Comparison of ENCODE assay signal across 15 cellular contexts in the genomic region with DNA sequence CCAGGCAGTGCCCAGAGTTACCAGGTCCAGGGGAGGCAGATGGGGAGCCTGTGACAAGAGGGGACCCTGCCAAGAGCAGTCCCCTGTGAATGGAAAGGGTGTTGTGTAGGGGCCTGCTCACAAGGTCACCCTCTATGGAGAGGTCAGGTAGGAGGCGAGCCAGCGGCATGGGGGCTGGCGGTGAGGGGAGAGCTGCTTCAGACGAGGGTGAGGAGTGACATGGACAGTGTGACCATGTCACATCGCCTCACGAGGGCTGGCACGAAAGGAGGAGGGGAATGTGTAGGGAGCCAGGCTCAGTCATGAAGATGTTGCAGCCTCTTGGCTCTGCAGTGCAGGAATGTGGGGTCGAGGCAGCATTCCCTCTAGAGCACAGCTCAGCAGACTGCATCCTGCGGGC. TPM values are rescaled to one million over a fixed set of nuclear protein-coding genes. Genes with fewer than 3 reads are reported as not detected.
DNase-seq lines count a peak whose midpoint lies in the region; ATAC-seq and TF ChIP-seq lines count a peak whose summit lies in the region.
"Had no signal": no experiment of that assay in that cellular context is flagged by ENCODE, and none has a peak within 500 bp of the region (broad histone marks: within the 10 kb centered on the region; RNA-seq: fewer than 3 reads in every experiment).

No MANE protein-coding gene starts in this region.

- peak overlapping the region; percentile 50 for H2AK9ac ChIP-seq in IMR-90 (replicated peaks; ENCODE audit: low read depth, low read length, poor library complexity)

- H3K56ac ChIP-seq in IMR-90 (ENCODE audit: extremely low read depth, insufficient read depth, low read length), result no peak overlapping the region; the same call in 1 of the 2 replicates

- no peak overlapping the region for H3K14ac ChIP-seq in IMR-90 (replicated peaks; ENCODE audit: low read depth, low read length)

- no peak overlapping the region for H3K27ac ChIP-seq in IMR-90 (ENCODE audit: insufficient read depth, low read length)
- H3K27ac ChIP-seq in psoas muscle, result no peak overlapping the region

- H3K27me3 ChIP-seq in IMR-90 (ENCODE audit: control insufficient read depth, insufficient read depth, low read length), result no peaks in the 10 kb centered on the region
- peaks cover 0 to 8% (median 0%) of the 10 kb centered on the region in 3 donors for H3K27me3 ChIP-seq in psoas muscle (ENCODE audit: insufficient read depth in 3 of 3, low read length in 2 of 3)

- TF ChIP-seq POLR2A in IMR-90 (IDR thresholded peaks at IDR 0.05; ENCODE audit: low read depth, low read length), result no peak

- POLR2A ChIA-PET in IMR-90 (lab: Charles Lee; ENCODE audit: unreplicated experiment), result no interaction called here

- H3K23ac ChIP-seq in IMR-90 (ENCODE audit: low read depth, low read length), result no peak overlapping the region

- CTCF ChIA-PET in IMR-90 (lab: Yijun Ruan, JAX), result interaction anchor here (1.1 kb wide), 1 partner anchor 429 kb away, joined by 4 read pairs; no protein-coding TSS in a partner anchor

- no peak overlapping the region for H3K9ac ChIP-seq in IMR-90 (ENCODE audit: low read depth, low read length)

- ATAC-seq in Right ventricle myocardium superior (ENCODE audit: poor library complexity) (peak; percentile 32), IMR-90 (ENCODE audit: low read depth) (no peak), left ventricle myocardium superior (peak; percentile 62), psoas muscle (peak in 3 of 4 donors; percentile 24 to 42 (median 36))
- ATAC-seq: CD8-positive, alpha-beta T cell had no signal

- TF ChIP-seq RAD21 in IMR-90 (IDR thresholded peaks at IDR 0.05; ENCODE audit: low read length), result no peak

- no peak overlapping the region for H2BK20ac ChIP-seq in IMR-90 (ENCODE audit: low read depth, low read length)

- intact Hi-C loops in Right ventricle myocardium superior (cut with DNase I), result no loop called here
- intact Hi-C loops in cardiac septum (cut with DNase I), result no loop called here
- intact Hi-C loops in IMR-90 (cut with micrococcal nuclease), result loop anchor here (5.0 kb wide), 1 partner anchor 1346 kb away; no protein-coding TSS in a partner anchor
- intact Hi-C loops in left ventricle myocardium superior (cut with micrococcal nuclease), result no loop called here
- intact Hi-C loops in psoas muscle (cut with DNase I), result loop anchor here (5.0 to 10.0 kb wide), 3 partner anchors 141 to 951 kb away; no protein-coding TSS in a partner anchor

- H4K5ac ChIP-seq in IMR-90 (ENCODE audit: low read depth, low read length), result no peak overlapping the region

- no peaks in the 10 kb centered on the region for H3K36me3 ChIP-seq in IMR-90 (ENCODE audit: control insufficient read depth, insufficient read depth, low read length)
- peaks cover 0 to 31% of the 10 kb centered on the region in 2 donors for H3K36me3 ChIP-seq in psoas muscle (ENCODE audit: insufficient read depth in 1 of 2, low read depth in 1 of 2)

- dilution Hi-C loops in IMR-90 (cut with HindIII; ENCODE audit: low sequenced_read_pairs, unreplicated experiment), result loop anchor here (25.0 kb wide), 1 partner anchor 951 kb away; no protein-coding TSS in a partner anchor

- H2AFZ ChIP-seq in IMR-90 (replicated peaks; ENCODE audit: low read length, poor library complexity), result no peak overlapping the region

- H2BK120ac ChIP-seq in IMR-90 (ENCODE audit: low read depth, low read length), result no peak overlapping the region

- in situ Hi-C loops in IMR-90 (cut with MboI; ENCODE audit: low sequenced_read_pairs), result loop anchor here (10.0 to 25.0 kb wide), 2 partner anchors 1338 to 1576 kb away; a partner anchor contains a TSS

- no peak overlapping the region for H4K8ac ChIP-seq in IMR-90 (ENCODE audit: low read depth in 2 of 2, low read length in 2 of 2)

- H3K18ac ChIP-seq in IMR-90 (ENCODE audit: low read depth, low read length), result no peak overlapping the region

- H3K4me1 ChIP-seq in IMR-90 (ENCODE audit: control insufficient read depth, insufficient read depth, low read length) (no peaks in the 10 kb centered on the region), psoas muscle (no peaks in the 10 kb centered on the region)

- H2BK15ac ChIP-seq in IMR-90 (ENCODE audit: low read depth, low read length), result no peak overlapping the region

- 92% methylated on average over 2 of the region's 9 CpGs; no CpG with 5 or more reads in 1 of the 2 experiments for WGBS in IMR-90 (ENCODE audit: extremely low coverage in 2 of 2, insufficient read length in 1 of 2), 2 experiments
- 33 to 66% (median 40%) methylated on average over 6 to 9 of the region's 9 CpGs for WGBS in psoas muscle, 3 donors

- H3K9me1 ChIP-seq in IMR-90 (ENCODE audit: insufficient read depth, low read length), result no peaks in the 10 kb centered on the region

- TF ChIP-seq CTCF in IMR-90 (conservative IDR thresholded peaks at IDR 0.05; ENCODE audit: low read depth, low read length), result no peak
- TF ChIP-seq CTCF in psoas muscle (IDR thresholded peaks at IDR 0.05), result no peak

- no peak overlapping the region for H2BK5ac ChIP-seq in IMR-90 (ENCODE audit: low read depth, low read length, poor library complexity, severe bottlenecking)

- no peaks in the 10 kb centered on the region for H4K20me1 ChIP-seq in IMR-90 (ENCODE audit: insufficient read depth, low read length)

- H3K9me3 ChIP-seq in IMR-90 (ENCODE audit: control insufficient read depth, insufficient read depth, low read length) (no peaks in the 10 kb centered on the region), psoas muscle (no peaks in the 10 kb centered on the region)

- H3K4me3 ChIP-seq in IMR-90 (ENCODE audit: insufficient read depth, low read depth, low read length) (no peak overlapping the region), psoas muscle (no peak overlapping the region)

- H3K4ac ChIP-seq in IMR-90 (ENCODE audit: low read depth, low read length), result no peak overlapping the region

- H4K91ac ChIP-seq in IMR-90 (ENCODE audit: insufficient read depth, low read depth, low read length), result no peak overlapping the region

- no peaks in the 10 kb centered on the region for H3K79me1 ChIP-seq in IMR-90 (ENCODE audit: low read depth in 1 of 2, low read length in 2 of 2)

- DNase-seq in Right ventricle myocardium superior (no peak), cardiac septum (ENCODE audit: low spot score) (no peak), IMR-90 (no peak), left ventricle myocardium superior (peak; percentile 28), psoas muscle (peak in 1 of 2 donors; percentile 51), activated gamma-delta T cell treated with Interleukin-2 at 50 U/mL for 16 hours (no peak), NCI-H128 (lab: John Stamatoyannopoulos, UW; ENCODE audit: unreplicated experiment) (no peak), DMS114 treated with DMSO at 0.1 percent for 48 hours (lab: John Stamatoyannopoulos, UW; ENCODE audit: unreplicated experiment) (no peak)
- DNase-seq: 8988T; CD8-positive, alpha-beta T cell; COR-L47; DND-41; GDM1; HCEC 1CT; HFFc6 had no signal

- no TSS peak for BruUV-seq in IMR-90 (replicated peaks; lab: Mats Ljungman, UMichigan)

- peak overlapping the region; percentile 16; the same call in 1 of the 2 replicates for H2AK5ac ChIP-seq in IMR-90 (ENCODE audit: low read depth, low read length)

- H3K4me2 ChIP-seq in IMR-90 (ENCODE audit: low read depth, low read length), result no peak overlapping the region

TF ChIP-seq in IMR-90, 13 proteins besides CTCF, POLR2A, EP300 and RAD21:
- TF ChIP-seq, protein P1, sequence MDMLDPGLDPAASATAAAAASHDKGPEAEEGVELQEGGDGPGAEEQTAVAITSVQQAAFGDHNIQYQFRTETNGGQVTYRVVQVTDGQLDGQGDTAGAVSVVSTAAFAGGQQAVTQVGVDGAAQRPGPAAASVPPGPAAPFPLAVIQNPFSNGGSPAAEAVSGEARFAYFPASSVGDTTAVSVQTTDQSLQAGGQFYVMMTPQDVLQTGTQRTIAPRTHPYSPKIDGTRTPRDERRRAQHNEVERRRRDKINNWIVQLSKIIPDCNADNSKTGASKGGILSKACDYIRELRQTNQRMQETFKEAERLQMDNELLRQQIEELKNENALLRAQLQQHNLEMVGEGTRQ (IDR thresholded peaks at IDR 0.05; ENCODE audit: low read depth, low read length), result no peak
- TF ChIP-seq BHLHE40 (IDR thresholded peaks at IDR 0.05; ENCODE audit: low read depth, low read length), result no peak
- TF ChIP-seq RCOR1 (IDR thresholded peaks at IDR 0.05; ENCODE audit: insufficient replicate concordance, low read length), result no peak
- no peak for TF ChIP-seq RFX5 (IDR thresholded peaks at IDR 0.05; ENCODE audit: low read depth, low read length)
- TF ChIP-seq MXI1 (IDR thresholded peaks at IDR 0.05; ENCODE audit: borderline replicate concordance, low read depth, low read length), result no peak
- no peak for TF ChIP-seq CHD1 (IDR thresholded peaks at IDR 0.05; ENCODE audit: low read depth, low read length)
- no peak for TF ChIP-seq MAZ (IDR thresholded peaks at IDR 0.05; ENCODE audit: borderline replicate concordance, low read depth, low read length)
- no peak for TF ChIP-seq SMC3 (IDR thresholded peaks at IDR 0.05; ENCODE audit: low read depth, low read length)
- TF ChIP-seq FOS (IDR thresholded peaks at IDR 0.05; ENCODE audit: low read depth, low read length), result no peak
- TF ChIP-seq NFE2L2 (IDR thresholded peaks at IDR 0.05; ENCODE audit: low read depth, low read length), result no peak
- TF ChIP-seq MAFK (IDR thresholded peaks at IDR 0.05; ENCODE audit: low read depth, low read length), result no peak
- TF ChIP-seq, protein P2, sequence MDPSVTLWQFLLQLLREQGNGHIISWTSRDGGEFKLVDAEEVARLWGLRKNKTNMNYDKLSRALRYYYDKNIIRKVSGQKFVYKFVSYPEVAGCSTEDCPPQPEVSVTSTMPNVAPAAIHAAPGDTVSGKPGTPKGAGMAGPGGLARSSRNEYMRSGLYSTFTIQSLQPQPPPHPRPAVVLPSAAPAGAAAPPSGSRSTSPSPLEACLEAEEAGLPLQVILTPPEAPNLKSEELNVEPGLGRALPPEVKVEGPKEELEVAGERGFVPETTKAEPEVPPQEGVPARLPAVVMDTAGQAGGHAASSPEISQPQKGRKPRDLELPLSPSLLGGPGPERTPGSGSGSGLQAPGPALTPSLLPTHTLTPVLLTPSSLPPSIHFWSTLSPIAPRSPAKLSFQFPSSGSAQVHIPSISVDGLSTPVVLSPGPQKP (IDR thresholded peaks at IDR 0.05; ENCODE audit: borderline replicate concordance, low read depth, low read length), result no peak
- no peak for TF ChIP-seq CEBPB (IDR thresholded peaks at IDR 0.05; ENCODE audit: low read depth, low read length)

RNA-seq across cellular contexts. Expression of a gene that starts 29.6 kb away (rescaled TPM):
- 30.9 TPM for total RNA-seq in Right ventricle myocardium superior
- 23.4 TPM for total RNA-seq in cardiac septum
- total RNA-seq in IMR-90 (2012; rRNA removed), result 3.9 and 4.5 TPM in 2 replicates
- polyA plus RNA-seq in IMR-90 (2012; rRNA removed), result 2.2 and 2.5 TPM in 2 replicates
- 1.7 and 1.9 TPM in 2 replicates for polyA plus RNA-seq in IMR-90 (2012; cell fraction: cytosol; rRNA removed)
- polyA plus RNA-seq in IMR-90 (2012; cell fraction: nucleus; rRNA removed; ENCODE audit: low replicate concordance), result 0.87 and 0.94 TPM in 2 replicates
- 30.0 TPM for total RNA-seq in left ventricle myocardium superior
- total RNA-seq in psoas muscle, result 10 to 100 TPM; 48.7 to 75.9 (median 74.4) TPM
- 10 to 100 TPM in 2 of 3 donors, 1 to 10 TPM in 1; 4.1 to 53.8 (median 19.9) TPM for polyA plus RNA-seq in psoas muscle

Comparison
In these comparisons a context has a peak if more than half of its experiments do, and no peak if none do; other contexts are left out.
1. intact Hi-C loops: an anchor here in IMR-90 (5.0 kb wide) and psoas muscle (5.0 to 10.0 kb wide); none called in Right ventricle myocardium superior, cardiac septum and left ventricle myocardium superior.